17 cellular contexts compared by ENCODE assay signal in genomic region chr11:74185695-74186094, GRCh38. TPM values are rescaled to one million over a fixed set of nuclear protein-coding genes. Genes with fewer than 3 reads are reported as not detected.
DNase-seq lines count a peak whose midpoint lies in the region; ATAC-seq, FAIRE-seq and TF ChIP-seq lines count a peak whose summit lies in the region.
"Had no signal": no experiment of that assay in that cellular context is flagged by ENCODE, and none has a peak within 500 bp of the region (broad histone marks: within the 10 kb centered on the region; RNA-seq: fewer than 3 reads in every experiment).

No MANE protein-coding gene starts in this region.

- H4K20me1 ChIP-seq in K562 (replicated peaks; ENCODE audit: control insufficient read depth, insufficient read depth, low read length) (no peaks in the 10 kb centered on the region), osteoblast (ENCODE audit: insufficient read depth, low read length) (peaks cover 17% of the 10 kb centered on the region)

- H3K27me3 ChIP-seq in K562 (ENCODE audit: control insufficient read depth in 2 of 2, insufficient read depth in 2 of 2, low read length in 2 of 2) (no peaks in the 10 kb centered on the region), osteoblast (ENCODE audit: insufficient read depth, low read length) (no peaks in the 10 kb centered on the region)

- BruUV-seq in K562 (replicated peaks; lab: Mats Ljungman, UMichigan), result no TSS peak

- no peak for TF ChIP-seq CTCF in K562 (IDR thresholded peaks at IDR 0.05 in 2 of 3, conservative IDR thresholded peaks at IDR 0.05 in 1 of 3; ENCODE audit: insufficient read depth in 2 of 3, low read depth in 1 of 3, low read length in 3 of 3)
- no peak for TF ChIP-seq CTCF in osteoblast (IDR thresholded peaks at IDR 0.05; ENCODE audit: extremely low read depth, low read depth, low read length)

- H3K4me2 ChIP-seq in K562 (ENCODE audit: insufficient read depth, low read length), result no peak overlapping the region
- no peak overlapping the region for H3K4me2 ChIP-seq in osteoblast (ENCODE audit: insufficient read depth, low read length)

- no peak overlapping the region for H3K9ac ChIP-seq in K562 (ENCODE audit: insufficient read depth in 1 of 2, low read depth in 2 of 2, low read length in 2 of 2)
- H3K9ac ChIP-seq: parathyroid adenoma had no signal

- H3K9me3 ChIP-seq in K562 (replicated peaks; ENCODE audit: control insufficient read depth, insufficient read depth, low read depth, low read length) (no peaks in the 10 kb centered on the region), osteoblast (ENCODE audit: low read depth, low read length) (no peaks in the 10 kb centered on the region)

- DNase-seq in NCI-H2107 treated with DMSO at 0.1 percent for 48 hours (lab: John Stamatoyannopoulos, UW; ENCODE audit: unreplicated experiment), result peak; percentile 24
- DNase-seq in NCI-H2107 (lab: John Stamatoyannopoulos, UW), result no peak
- DNase-seq in LHCN-M2 (ENCODE audit: low read depth), result peak; percentile 7
- DNase-seq in K562 (ENCODE audit: extremely low read depth in 1 of 4, low spot score in 3 of 4), result no peak
- DNase-seq in osteoblast (ENCODE audit: insufficient read length, low spot score, missing footprints), result peak; percentile 19
- no peak for DNase-seq in stimulated activated naive CD4-positive, alpha-beta T cell treated with Interleukin-2 at 50 U/mL for 16 hours (lab: John Stamatoyannopoulos, UW)
- DNase-seq in stimulated activated CD4-positive, alpha-beta T cell treated with anti-CD3 and anti-CD28 coated beads, Interleukin-1b, Interleukin-23, amount 100 ng/mL, for 48 hours, result no peak
- DNase-seq in effector CD8-positive, alpha-beta T cell (lab: John Stamatoyannopoulos, UW), result no peak
- DNase-seq: activated CD4-positive, alpha-beta T cell treated with anti-CD3 and anti-CD28 coated beads, Interleukin-2, amount 10 ng/mL, durations not matched to agents 24 days and 14 days; activated naive CD4-positive, alpha-beta T cell; DMS153; hypothalamus; left cardiac atrium; NCI-H1105; NCI-H446 treated with DMSO at 0.1 percent for 48 hours had no signal

- no peak overlapping the region for H3K27ac ChIP-seq in K562 (ENCODE audit: extremely low read depth, low read depth, low read length)
- no peak overlapping the region for H3K27ac ChIP-seq in osteoblast (ENCODE audit: low read depth, low read length)
- H3K27ac ChIP-seq: parathyroid adenoma had no signal

- intact Hi-C loops in K562 (cut with micrococcal nuclease), result no loop called here

- peaks cover 79% of the 10 kb centered on the region for H3K79me2 ChIP-seq in K562 (ENCODE audit: control insufficient read depth, insufficient read depth, low read length)
- peaks cover 63% of the 10 kb centered on the region for H3K79me2 ChIP-seq in osteoblast (ENCODE audit: insufficient read depth, low read length)

- no peak for TF ChIP-seq POLR2A in K562 (conservative IDR thresholded peaks at IDR 0.05)

- H2AFZ ChIP-seq in K562 (ENCODE audit: low read depth, low read length), result no peak overlapping the region
- H2AFZ ChIP-seq in osteoblast (ENCODE audit: low read length), result no peak overlapping the region
- H2AFZ ChIP-seq: parathyroid adenoma had no signal

- peaks cover 0 to 9% of the 10 kb centered on the region in 2 experiments; a peak in 2 of 5 replicates for H3K4me1 ChIP-seq in K562 (replicated peaks in 1 of 2; ENCODE audit: control insufficient read depth in 2 of 2, insufficient read depth in 2 of 2, low read length in 2 of 2)
- H3K4me1 ChIP-seq in osteoblast (ENCODE audit: insufficient read depth, low read length), result peaks cover 2% of the 10 kb centered on the region

- WGBS in K562 (ENCODE audit: insufficient coverage, low coverage, missing lambda C conversion rate), result 37% methylated on average over 2 of the region's 2 CpGs

- no peak for TF ChIP-seq EP300 in K562 (IDR thresholded peaks at IDR 0.05; ENCODE audit: low read length)

- H3K36me3 ChIP-seq in K562 (ENCODE audit: control insufficient read depth, insufficient read depth, low read length) (peaks cover 42% of the 10 kb centered on the region), osteoblast (ENCODE audit: insufficient read depth, low read length) (no peaks in the 10 kb centered on the region)

- CTCF ChIA-PET in K562 (lab: Yijun Ruan, JAX; ENCODE audit: low intra/inter-chr PET ratio), result interaction anchor here (0.7 kb wide), 1 partner anchor 120 kb away, joined by 3 read pairs; no protein-coding TSS in a partner anchor

- H3K9me1 ChIP-seq in K562 (ENCODE audit: control insufficient read depth, insufficient read depth, low read length), result no peaks in the 10 kb centered on the region

- H3K4me3 ChIP-seq in K562, result no peak overlapping the region
- H3K4me3 ChIP-seq in osteoblast (ENCODE audit: insufficient read depth, low read length), result no peak overlapping the region

- TF ChIP-seq RAD21 in K562 (CRISPR knock-in tag; conservative IDR thresholded peaks at IDR 0.05 in 1 of 2, IDR thresholded peaks at IDR 0.05 in 1 of 2), result no peak

- no peak for FAIRE-seq in K562 (lab: Jason Lieb, UNC)

- peak; percentile 68 for ATAC-seq in K562
- ATAC-seq: stimulated activated effector memory CD8-positive, alpha-beta T cell treated with anti-CD3 and anti-CD28 coated beads, Interleukin-12 subunit alpha, Interleukin-12 subunit beta, amount 100 ng/mL, for 72 hours had no signal

- POLR2A ChIA-PET in K562 (lab: Yijun Ruan, JAX), result interaction anchor here (1.2 to 4.0 kb wide), 3 partner anchors 9 to 14 kb away, joined by 3 to 32 read pairs (median 3); no protein-coding TSS in a partner anchor

- in situ Hi-C loops in K562 (cut with MboI), result no loop called here

TF ChIP-seq in K562, 482 proteins besides CTCF, POLR2A, EP300 and RAD21 (continues in another document):
- TF ChIP-seq, protein P1, sequence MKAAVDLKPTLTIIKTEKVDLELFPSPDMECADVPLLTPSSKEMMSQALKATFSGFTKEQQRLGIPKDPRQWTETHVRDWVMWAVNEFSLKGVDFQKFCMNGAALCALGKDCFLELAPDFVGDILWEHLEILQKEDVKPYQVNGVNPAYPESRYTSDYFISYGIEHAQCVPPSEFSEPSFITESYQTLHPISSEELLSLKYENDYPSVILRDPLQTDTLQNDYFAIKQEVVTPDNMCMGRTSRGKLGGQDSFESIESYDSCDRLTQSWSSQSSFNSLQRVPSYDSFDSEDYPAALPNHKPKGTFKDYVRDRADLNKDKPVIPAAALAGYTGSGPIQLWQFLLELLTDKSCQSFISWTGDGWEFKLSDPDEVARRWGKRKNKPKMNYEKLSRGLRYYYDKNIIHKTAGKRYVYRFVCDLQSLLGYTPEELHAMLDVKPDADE (conservative IDR thresholded peaks at IDR 0.05; ENCODE audit: control insufficient read depth, low read depth, low read length), result no peak
- no peak for TF ChIP-seq ZNF77 (CRISPR knock-in tag; IDR thresholded peaks at IDR 0.05)
- no peak for TF ChIP-seq SRSF7 (optimal IDR thresholded peaks at IDR 0.05; ENCODE audit: low read depth, low read length)

RNA-seq across cellular contexts. Expression of gene PPME1, which starts 14.6 kb away (rescaled TPM):
- total RNA-seq in LHCN-M2 (2014; rRNA removed) (60.3 and 73.5 TPM in 2 replicates), K562 (2014; rRNA removed) (37.6 and 59.6 TPM in 2 replicates), K562 (2014; rRNA removed; fragmentation: Illumina TruSeq; extraction: Trizol) (30.1 and 33.4 TPM in 2 replicates), K562 (2015; rRNA removed; fragmentation: Illumina TruSeq; extraction: Trizol) (42.3 and 45.7 TPM in 2 replicates), K562 (2021) (65.8 and 69.4 TPM in 2 replicates), osteoblast (16.5 and 18.5 TPM in 2 replicates)
- polyA plus RNA-seq in LHCN-M2 (2012), result 295 TPM
- total RNA-seq in K562 (2011; cell fraction: chromatin; rRNA removed; ENCODE audit: low replicate concordance), result 76.3 and 104 TPM in 2 replicates
- total RNA-seq in K562 (2011; cell fraction: nucleolus; rRNA removed), result 63.9 and 70.7 TPM in 2 replicates
- 77.6 and 103 TPM in 2 replicates for total RNA-seq in K562 (2011; cell fraction: nucleoplasm; rRNA removed)
- polyA plus RNA-seq in K562 (2011; rRNA removed) (52.5 and 89.2 TPM in 2 replicates), K562 (2014; fragmentation: Illumina TruSeq; extraction: Trizol) (75.8 and 81.7 TPM in 2 replicates), K562 (2014; fragmentation: Nextera tagmentation; extraction: Ambion mirVana) (10 to 100 TPM in 1 of 2 experiments, 1 to 10 TPM in 1; 9.8 to 24.1 TPM), K562 (2014; rRNA removed) (33.1 and 48.4 TPM in 2 replicates)
- polyA plus RNA-seq in K562 (2011; cell fraction: cytosol; rRNA removed), result 96.5 and 108 TPM in 2 replicates
- polyA plus RNA-seq in K562 (2011; cell fraction: nucleus; rRNA removed), result 101 and 105 TPM in 2 replicates
- polyA plus RNA-seq in K562 (2012), result 47.4 and 51.6 TPM in 2 replicates
- polyA minus RNA-seq in K562 (2011; rRNA and poly(A)+ RNA removed), result 52.9 and 57.0 TPM in 2 replicates
- polyA minus RNA-seq in K562 (2011; cell fraction: cytosol; rRNA and poly(A)+ RNA removed), result 66.0 and 73.1 TPM in 2 replicates
- 90.7 and 144 TPM in 2 replicates for polyA minus RNA-seq in K562 (2011; cell fraction: nucleus; rRNA and poly(A)+ RNA removed)

RNA-seq across cellular contexts. Expression of gene C2CD3, which starts 14.9 kb away (rescaled TPM):
- total RNA-seq in LHCN-M2 (2014; rRNA removed), result 20.2 and 22.8 TPM in 2 replicates
- polyA plus RNA-seq in LHCN-M2 (2012), result 18.9 TPM
- 48.0 and 104 TPM in 2 replicates for total RNA-seq in K562 (2011; cell fraction: chromatin; rRNA removed; ENCODE audit: low replicate concordance)
- 16.0 and 24.7 TPM in 2 replicates for total RNA-seq in K562 (2011; cell fraction: nucleolus; rRNA removed)
- total RNA-seq in K562 (2011; cell fraction: nucleoplasm; rRNA removed), result 30.5 and 41.8 TPM in 2 replicates
- total RNA-seq in K562 (2014; rRNA removed), result 10.9 and 13.9 TPM in 2 replicates
- total RNA-seq in K562 (2014; rRNA removed; fragmentation: Illumina TruSeq; extraction: Trizol), result 11.1 and 13.0 TPM in 2 replicates
- 14.5 and 15.8 TPM in 2 replicates for total RNA-seq in K562 (2015; rRNA removed; fragmentation: Illumina TruSeq; extraction: Trizol)
- 17.6 and 18.5 TPM in 2 replicates for total RNA-seq in K562 (2021)
- polyA plus RNA-seq in K562 (2011; rRNA removed), result 15.2 and 15.8 TPM in 2 replicates
- 8.2 and 13.7 TPM in 2 replicates for polyA plus RNA-seq in K562 (2011; cell fraction: cytosol; rRNA removed)
- polyA plus RNA-seq in K562 (2011; cell fraction: nucleus; rRNA removed), result 14.6 and 33.1 TPM in 2 replicates
- 12.5 TPM in 2 replicates for polyA plus RNA-seq in K562 (2012)
- polyA plus RNA-seq in K562 (2014; fragmentation: Illumina TruSeq; extraction: Trizol), result 18.7 and 20.2 TPM in 2 replicates
- 1 to 10 TPM; 4.4 to 5.1 TPM for polyA plus RNA-seq in K562 (2014; fragmentation: Nextera tagmentation; extraction: Ambion mirVana)
- polyA plus RNA-seq in K562 (2014; rRNA removed), result 15.4 and 15.8 TPM in 2 replicates
- polyA minus RNA-seq in K562 (2011; rRNA and poly(A)+ RNA removed), result 33.0 and 34.9 TPM in 2 replicates
- polyA minus RNA-seq in K562 (2011; cell fraction: cytosol; rRNA and poly(A)+ RNA removed), result 12.7 and 14.6 TPM in 2 replicates
- polyA minus RNA-seq in K562 (2011; cell fraction: nucleus; rRNA and poly(A)+ RNA removed), result 26.7 and 29.8 TPM in 2 replicates
- 12.4 and 14.1 TPM in 2 replicates for total RNA-seq in osteoblast

Comparison
In these comparisons a context has a peak if more than half of its experiments do, and no peak if none do; other contexts are left out.
1. DNase-seq: peak in NCI-H2107 treated with DMSO at 0.1 percent for 48 hours (single experiment), LHCN-M2 (single experiment) and osteoblast (single experiment); none in NCI-H2107 (single experiment), K562 (0 of 4), stimulated activated naive CD4-positive, alpha-beta T cell treated with Interleukin-2 at 50 U/mL for 16 hours (single experiment), stimulated activated CD4-positive, alpha-beta T cell treated with anti-CD3 and anti-CD28 coated beads, Interleukin-1b, Interleukin-23, amount 100 ng/mL, for 48 hours (single experiment) and effector CD8-positive, alpha-beta T cell (single experiment).